ENCODE assay signal across 23 cellular contexts in genomic region chr6:115195239-115195638, GRCh38.
"Had no signal": no experiment of that assay in that cellular context is flagged by ENCODE, and none has a peak within 500 bp of the region (broad histone marks: within the 10 kb centered on the region; RNA-seq: fewer than 3 reads in every experiment).

No MANE protein-coding gene starts in this region.

- H3K36me3 ChIP-seq: neural progenitor cell, sigmoid colon, stomach, suprapubic skin, tibial nerve had no signal

- ATAC-seq: activated CD4-positive, CD25-positive, alpha-beta regulatory T cell treated with anti-CD3 and anti-CD28 coated beads, Interleukin-2, amount 50 U/mL, for 24 hours; left lobe of liver; naive thymus-derived CD4-positive, alpha-beta T cell; stimulated activated memory B cell treated with anti-CD40 and anti-IgM and Interleukin-4, amounts not matched to agents 10 μg/mL and 1 μg/mL and 100 μg/mL, for 72 hours had no signal

- H3K27ac ChIP-seq: coronary artery, neural progenitor cell, sigmoid colon, stomach, suprapubic skin, tibial nerve, VCaP had no signal

- H3K4me3 ChIP-seq: coronary artery, lung, neural progenitor cell, sigmoid colon, smooth muscle cell, stomach, suprapubic skin, tibial nerve had no signal

- H3K9me3 ChIP-seq: sigmoid colon, suprapubic skin, tibial nerve had no signal

- H3K27me3 ChIP-seq: neural progenitor cell, sigmoid colon, stomach, suprapubic skin, tibial nerve had no signal

- DNase-seq: activated CD4-positive, alpha-beta memory T cell treated with anti-CD3 and anti-CD28 coated beads, Interleukin-2, amount 10 ng/mL, durations not matched to agents 7 days and 5 days; activated CD4-positive, alpha-beta T cell treated with anti-CD3 and anti-CD28 coated beads, Interleukin-2, amount 10 ng/mL, durations not matched to agents 24 days and 14 days; activated effector memory CD4-positive, alpha-beta T cell treated with anti-CD3 and anti-CD28 coated beads, Interleukin-2, amount 50 U/mL, for 16 hours; activated naive CD4-positive, alpha-beta T cell treated with anti-CD3 and anti-CD28 coated beads, Interleukin-2, amount 10 ng/mL, durations not matched to agents 7 days and 5 days; activated T-cell treated with anti-CD3 and anti-CD28 coated beads for 4 hours; cerebellar nuclear complex; endodermal cell; kidney; naive thymus-derived CD4-positive, alpha-beta T cell; posterior cingulate gyrus; sigmoid colon; stimulated activated CD4-positive, alpha-beta T cell treated with anti-CD3 and anti-CD28 coated beads, Interleukin-15, amount 100 ng/mL, for 24 hours; stomach had no signal

- H3K4me1 ChIP-seq: neural progenitor cell, sigmoid colon, stomach, suprapubic skin, tibial nerve had no signal
